ENCODE assay signal across 1 cellular context in the genomic region with DNA sequence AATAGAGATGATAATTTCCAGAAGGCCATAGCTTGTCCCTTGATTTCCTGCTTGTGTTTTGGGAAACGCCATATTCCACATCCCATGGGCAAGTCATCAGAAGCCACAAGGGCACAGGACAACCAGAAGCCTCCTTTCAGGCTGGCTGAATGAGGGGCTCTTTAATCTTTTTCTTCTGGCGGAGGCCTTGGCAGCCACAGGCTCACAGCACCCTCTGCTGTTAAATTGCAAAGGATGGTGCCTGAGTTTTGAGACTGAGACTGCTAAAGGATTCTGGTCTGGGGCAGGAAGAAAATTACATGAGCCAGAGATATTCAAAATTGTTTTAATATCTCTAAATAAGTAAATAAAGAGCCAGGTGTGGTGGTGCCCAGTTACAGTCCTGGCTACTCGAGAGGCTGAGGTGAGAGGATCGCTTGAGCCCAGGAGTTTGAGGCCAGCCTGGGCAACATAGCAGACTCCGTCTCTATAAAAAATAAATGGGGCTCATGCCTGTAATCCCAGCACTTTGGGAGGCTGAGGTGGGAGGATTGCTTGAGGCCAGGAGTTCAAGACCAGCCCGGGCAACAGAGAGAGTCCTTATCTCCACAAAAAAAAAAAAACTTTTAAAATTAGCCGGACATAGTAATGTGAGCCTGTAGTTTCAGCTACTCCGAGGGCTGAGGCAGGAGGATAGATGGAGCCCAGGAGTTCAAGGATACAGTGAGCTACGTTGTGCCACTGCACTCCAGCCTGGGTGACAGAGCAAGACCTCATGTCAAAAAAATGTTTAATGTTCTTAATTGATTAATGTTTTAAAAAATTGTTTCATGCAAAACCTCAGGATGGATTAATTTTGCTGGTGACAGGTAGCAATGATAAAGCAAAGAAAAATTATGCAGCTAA.
TF ChIP-seq lines count a peak whose summit lies in the region.

No MANE protein-coding gene starts in this region.

TF ChIP-seq in GM12878, 131 proteins besides CTCF, POLR2A, EP300 and RAD21:
- TF ChIP-seq, protein P1, sequence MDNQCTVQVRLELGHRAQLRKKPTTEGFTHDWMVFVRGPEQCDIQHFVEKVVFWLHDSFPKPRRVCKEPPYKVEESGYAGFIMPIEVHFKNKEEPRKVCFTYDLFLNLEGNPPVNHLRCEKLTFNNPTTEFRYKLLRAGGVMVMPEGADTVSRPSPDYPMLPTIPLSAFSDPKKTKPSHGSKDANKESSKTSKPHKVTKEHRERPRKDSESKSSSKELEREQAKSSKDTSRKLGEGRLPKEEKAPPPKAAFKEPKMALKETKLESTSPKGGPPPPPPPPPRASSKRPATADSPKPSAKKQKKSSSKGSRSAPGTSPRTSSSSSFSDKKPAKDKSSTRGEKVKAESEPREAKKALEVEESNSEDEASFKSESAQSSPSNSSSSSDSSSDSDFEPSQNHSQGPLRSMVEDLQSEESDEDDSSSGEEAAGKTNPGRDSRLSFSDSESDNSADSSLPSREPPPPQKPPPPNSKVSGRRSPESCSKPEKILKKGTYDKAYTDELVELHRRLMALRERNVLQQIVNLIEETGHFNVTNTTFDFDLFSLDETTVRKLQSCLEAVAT (IDR thresholded peaks at IDR 0.05) = no peak
- TF ChIP-seq, protein P2, sequence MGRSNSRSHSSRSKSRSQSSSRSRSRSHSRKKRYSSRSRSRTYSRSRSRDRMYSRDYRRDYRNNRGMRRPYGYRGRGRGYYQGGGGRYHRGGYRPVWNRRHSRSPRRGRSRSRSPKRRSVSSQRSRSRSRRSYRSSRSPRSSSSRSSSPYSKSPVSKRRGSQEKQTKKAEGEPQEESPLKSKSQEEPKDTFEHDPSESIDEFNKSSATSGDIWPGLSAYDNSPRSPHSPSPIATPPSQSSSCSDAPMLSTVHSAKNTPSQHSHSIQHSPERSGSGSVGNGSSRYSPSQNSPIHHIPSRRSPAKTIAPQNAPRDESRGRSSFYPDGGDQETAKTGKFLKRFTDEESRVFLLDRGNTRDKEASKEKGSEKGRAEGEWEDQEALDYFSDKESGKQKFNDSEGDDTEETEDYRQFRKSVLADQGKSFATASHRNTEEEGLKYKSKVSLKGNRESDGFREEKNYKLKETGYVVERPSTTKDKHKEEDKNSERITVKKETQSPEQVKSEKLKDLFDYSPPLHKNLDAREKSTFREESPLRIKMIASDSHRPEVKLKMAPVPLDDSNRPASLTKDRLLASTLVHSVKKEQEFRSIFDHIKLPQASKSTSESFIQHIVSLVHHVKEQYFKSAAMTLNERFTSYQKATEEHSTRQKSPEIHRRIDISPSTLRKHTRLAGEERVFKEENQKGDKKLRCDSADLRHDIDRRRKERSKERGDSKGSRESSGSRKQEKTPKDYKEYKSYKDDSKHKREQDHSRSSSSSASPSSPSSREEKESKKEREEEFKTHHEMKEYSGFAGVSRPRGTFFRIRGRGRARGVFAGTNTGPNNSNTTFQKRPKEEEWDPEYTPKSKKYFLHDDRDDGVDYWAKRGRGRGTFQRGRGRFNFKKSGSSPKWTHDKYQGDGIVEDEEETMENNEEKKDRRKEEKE (IDR thresholded peaks at IDR 0.05) = no peak
- TF ChIP-seq NFYA (IDR thresholded peaks at IDR 0.05; ENCODE audit: borderline replicate concordance, low read depth, low read length) = no peak
- peak; percentile 68 for TF ChIP-seq SMC3 (IDR thresholded peaks at IDR 0.05; ENCODE audit: borderline replicate concordance, low read length)
- TF ChIP-seq CHD1 (IDR thresholded peaks at IDR 0.05; ENCODE audit: low read depth, low read length) = no peak
- TF ChIP-seq SUZ12 (IDR thresholded peaks at IDR 0.05; ENCODE audit: unreplicated experiment) = no peak
- TF ChIP-seq TAF1 (IDR thresholded peaks at IDR 0.05; ENCODE audit: borderline replicate concordance, low read depth, low read length) = no peak
- 0 out of 2 replicates have a peak, but pooled peaks have one; percentile 28 for TF ChIP-seq YY1 (IDR thresholded peaks at IDR 0.05; ENCODE audit: low read depth, low read length)
